Comparison of ENCODE assay signal across 23 cellular contexts in genomic region chr7:63029207-63029522, GRCh38.
"Had no signal": no experiment of that assay in that cellular context is flagged by ENCODE, and none has a peak within 500 bp of the region (broad histone marks: within the 10 kb centered on the region; RNA-seq: fewer than 3 reads in every experiment).

No MANE protein-coding gene starts in this region.

- H3K4me3 Mint-ChIP-seq: dendritic cell treated with granulocyte-macrophage colony-stimulating factor and Interleukin-4, amounts not matched to agents 40 ng/mL and 50 ng/mL, for 4 days; effector memory CD8-positive, alpha-beta T cell; endodermal cell; mesothelial cell of epicardium had no signal

- H3K4me1 Mint-ChIP-seq: endodermal cell, mesothelial cell of epicardium had no signal

- H3K27me3 Mint-ChIP-seq: dendritic cell treated with granulocyte-macrophage colony-stimulating factor and Interleukin-4, amounts not matched to agents 40 ng/mL and 50 ng/mL, for 4 days; effector memory CD8-positive, alpha-beta T cell had no signal

- H3K27me3 ChIP-seq: colonic mucosa, esophagus squamous epithelium, gastrocnemius medialis, heart right ventricle, left lung had no signal

- H3K4me1 ChIP-seq: colonic mucosa, esophagus squamous epithelium, gastrocnemius medialis, heart right ventricle, left lung, lower lobe of right lung had no signal

- DNase-seq: colonic mucosa; cortex of kidney; effector CD8-positive, alpha-beta T cell; effector memory CD8-positive, alpha-beta T cell; endodermal cell; erythroblast; esophagus squamous epithelium; foreskin fibroblast; foreskin melanocyte; gastrocnemius medialis; glutamatergic neuron; head of caudate nucleus; heart right ventricle; hippocampal formation; left cardiac atrium; left lung; left ventricle myocardium superior; lower lobe of right lung; mesenchymal stem cell; mucosa of descending colon had no signal

- H3K36me3 ChIP-seq: colonic mucosa, esophagus squamous epithelium, gastrocnemius medialis, heart right ventricle, left lung, lower lobe of right lung had no signal

- H3K4me3 ChIP-seq: colonic mucosa, esophagus squamous epithelium, gastrocnemius medialis, heart right ventricle, left lung, lower lobe of right lung, mucosa of descending colon had no signal

- H3K27ac Mint-ChIP-seq: dendritic cell treated with granulocyte-macrophage colony-stimulating factor and Interleukin-4, amounts not matched to agents 40 ng/mL and 50 ng/mL, for 4 days; effector memory CD8-positive, alpha-beta T cell; endodermal cell; mesothelial cell of epicardium had no signal

- H3K9me3 ChIP-seq: colonic mucosa, gastrocnemius medialis had no signal

- H3K27ac ChIP-seq: colonic mucosa, epithelial cell of prostate, esophagus squamous epithelium, gastrocnemius medialis, heart right ventricle, left lung, lower lobe of right lung had no signal
